Comparison of ENCODE assay signal across 12 cellular contexts in genomic region chr18:45059695-45060094, GRCh38.
DNase-seq lines count a peak whose midpoint lies in the region; ATAC-seq and TF ChIP-seq lines count a peak whose summit lies in the region.
"Had no signal": no experiment of that assay in that cellular context is flagged by ENCODE, and none has a peak within 500 bp of the region (broad histone marks: within the 10 kb centered on the region; RNA-seq: fewer than 3 reads in every experiment).

No MANE protein-coding gene starts in this region.

- TF ChIP-seq CTCF in PC-3 (conservative IDR thresholded peaks at IDR 0.05; ENCODE audit: low read depth, low read length) (no peak), epithelial cell of esophagus (IDR thresholded peaks at IDR 0.05; ENCODE audit: insufficient read depth, low read depth, low read length, missing control alignments) (no peak), GM20000 (IDR thresholded peaks at IDR 0.05; ENCODE audit: extremely low read depth, missing control alignments) (no peak)

- H3K9me2 ChIP-seq in PC-3 (replicated peaks; ENCODE audit: low read length), result no peaks in the 10 kb centered on the region

- H3K27me3 ChIP-seq in PC-3 (ENCODE audit: low read length) (no peaks in the 10 kb centered on the region), trophoblast cell (ENCODE audit: insufficient read depth, low read length) (no peaks in the 10 kb centered on the region)
- H3K27me3 ChIP-seq: cardiac muscle cell, right lobe of liver had no signal

- H3K4me3 ChIP-seq in PC-3 (ENCODE audit: low read length), result no peak overlapping the region
- H3K4me3 ChIP-seq in epithelial cell of esophagus (ENCODE audit: low read length), result no peak overlapping the region
- no peak overlapping the region for H3K4me3 ChIP-seq in trophoblast cell (ENCODE audit: low read depth, low read length)
- H3K4me3 ChIP-seq: cardiac muscle cell, right lobe of liver had no signal

- no peaks in the 10 kb centered on the region for H3K36me3 ChIP-seq in PC-3 (ENCODE audit: low read depth, low read length)
- peaks cover 5 to 7% of the 10 kb centered on the region in 2 experiments for H3K36me3 ChIP-seq in trophoblast cell (ENCODE audit: control insufficient read depth in 1 of 2, insufficient read depth in 2 of 2, low read length in 2 of 2)
- H3K36me3 ChIP-seq: cardiac muscle cell, right lobe of liver had no signal

- H2BK5ac ChIP-seq in trophoblast cell (ENCODE audit: low read depth, low read length, poor library complexity), result no peak overlapping the region

- ATAC-seq in GM18868 (IDR thresholded peaks at IDR 0.05; ENCODE audit: unreplicated experiment) (peak; percentile 57), PC-3 (peak; percentile 100), HG03025 (IDR thresholded peaks at IDR 0.05; ENCODE audit: low FRiP score, unreplicated experiment) (no peak)

- H3K4me1 ChIP-seq in PC-3 (ENCODE audit: insufficient read depth, low read length), result peaks cover 14% of the 10 kb centered on the region
- peaks cover 0 to 3% of the 10 kb centered on the region in 2 experiments for H3K4me1 ChIP-seq in trophoblast cell (ENCODE audit: control insufficient read depth in 1 of 2, insufficient read depth in 2 of 2, low read length in 2 of 2)

- H3K9me3 ChIP-seq in PC-3 (ENCODE audit: low read length) (no peaks in the 10 kb centered on the region), trophoblast cell (ENCODE audit: insufficient read depth, low read depth, low read length) (no peaks in the 10 kb centered on the region)
- H3K9me3 ChIP-seq: right lobe of liver had no signal

- no peaks in the 10 kb centered on the region for H3K79me1 ChIP-seq in trophoblast cell (ENCODE audit: low read length)

- H3K4ac ChIP-seq in trophoblast cell (ENCODE audit: low read depth, low read length), result no peak overlapping the region

- H3K27ac ChIP-seq in PC-3 (ENCODE audit: low read length) (peak overlapping the region; percentile 70), trophoblast cell (ENCODE audit: low read depth, low read length) (no peak overlapping the region), substantia nigra (ENCODE audit: low read depth, low read length, poor library complexity, severe bottlenecking) (no peak overlapping the region)
- H3K27ac ChIP-seq: cardiac muscle cell, right lobe of liver had no signal

- WGBS in trophoblast cell (ENCODE audit: extremely low coverage, insufficient coverage, insufficient read length), result no CpG with 5 or more reads among the region's 2 CpGs

- no peak overlapping the region for H2BK120ac ChIP-seq in trophoblast cell (ENCODE audit: insufficient read depth, low read length, poor library complexity)

- DNase-seq in PC-3, result peak; percentile 71
- DNase-seq in epithelial cell of esophagus (ENCODE audit: low read depth), result peak; percentile 88
- peak; percentile 4 to 33 for DNase-seq in trophoblast cell
- DNase-seq in substantia nigra (lab: John Stamatoyannopoulos, UW), result no peak
- no peak for DNase-seq in NCI-H2029 (lab: John Stamatoyannopoulos, UW)
- DNase-seq in GM20000 (ENCODE audit: low spot score), result no peak
- DNase-seq: activated CD4-positive, alpha-beta memory T cell treated with anti-CD3 and anti-CD28 coated beads for 36 hours; NCI-H748 treated with DMSO at 0.1 percent for 48 hours; right lobe of liver had no signal

- no TSS peak for BruUV-seq in PC-3 (replicated peaks; lab: Mats Ljungman, UMichigan)

- H4K20me1 ChIP-seq in PC-3 (ENCODE audit: low read length), result no peaks in the 10 kb centered on the region

- H2AFZ ChIP-seq in PC-3 (ENCODE audit: low read length) (no peak overlapping the region; the same call in 1 of the 2 replicates), trophoblast cell (ENCODE audit: insufficient read depth, low read length, poor library complexity) (no peak overlapping the region)

- no peak overlapping the region for H3K18ac ChIP-seq in trophoblast cell (ENCODE audit: low read length)

- no peak overlapping the region for H4K91ac ChIP-seq in trophoblast cell (ENCODE audit: low read depth, low read length)

- no peak overlapping the region for H3K9ac ChIP-seq in PC-3 (ENCODE audit: low read length)
- H3K9ac ChIP-seq in trophoblast cell (ENCODE audit: low read length), result no peak overlapping the region

- intact Hi-C loops in PC-3 (cut with micrococcal nuclease), result loop anchor here (10.0 kb wide), 1 partner anchor 145 kb away; no protein-coding TSS in a partner anchor

- H3K14ac ChIP-seq in trophoblast cell (ENCODE audit: low read length), result no peak overlapping the region

- H4K12ac ChIP-seq in trophoblast cell (ENCODE audit: low read depth, low read length), result no peak overlapping the region

- no peaks in the 10 kb centered on the region for H3F3A ChIP-seq in PC-3 (ENCODE audit: low read length, unreplicated experiment)

- no peak overlapping the region for H2AK5ac ChIP-seq in trophoblast cell (ENCODE audit: low read length)

- POLR2A ChIA-PET in PC-3 (lab: Charles Lee; ENCODE audit: unreplicated experiment), result no interaction called here

- H3K79me2 ChIP-seq in PC-3 (ENCODE audit: low read length) (no peaks in the 10 kb centered on the region), trophoblast cell (ENCODE audit: control insufficient read depth, insufficient read depth, low read length, poor library complexity) (no peaks in the 10 kb centered on the region)

- no peak overlapping the region for H3K23ac ChIP-seq in trophoblast cell (ENCODE audit: low read length)

- CTCF ChIA-PET in PC-3 (lab: Charles Lee), result no interaction called here

- H3K4me2 ChIP-seq in PC-3 (ENCODE audit: low read length) (peak overlapping the region; percentile 54), trophoblast cell (ENCODE audit: low read length) (no peak overlapping the region)

- no peak overlapping the region for H4K8ac ChIP-seq in trophoblast cell (ENCODE audit: low read depth, low read length)

- no peak overlapping the region for H2BK12ac ChIP-seq in trophoblast cell (ENCODE audit: low read length)

Comparison
In these comparisons a context has a peak if more than half of its experiments do, and no peak if none do; other contexts are left out.
1. DNase-seq: peak in PC-3 (single experiment), epithelial cell of esophagus (single experiment) and trophoblast cell (2 of 2); none in substantia nigra (0 of 49), NCI-H2029 (single experiment) and GM20000 (single experiment).